2 cellular contexts compared by ENCODE assay signal in genomic region chr1:10596780-10597179, GRCh38.
TF ChIP-seq lines count a peak whose summit lies in the region.

No MANE protein-coding gene starts in this region.

TF ChIP-seq in IMR-90, 13 proteins besides CTCF, POLR2A, EP300 and RAD21 (continued from another document):
- no peak for TF ChIP-seq RCOR1 (IDR thresholded peaks at IDR 0.05; ENCODE audit: insufficient replicate concordance, low read length)
- no peak for TF ChIP-seq CHD1 (IDR thresholded peaks at IDR 0.05; ENCODE audit: low read depth, low read length)

TF ChIP-seq in endothelial cell of umbilical vein, 7 proteins besides CTCF, POLR2A, EP300 and RAD21 (continued from another document):
- TF ChIP-seq JUN (IDR thresholded peaks at IDR 0.05; ENCODE audit: borderline replicate concordance, insufficient read depth, insufficient read length, low read depth) (no peak), POLR2AphosphoS5 (IDR thresholded peaks at IDR 0.05; ENCODE audit: insufficient read depth, low read depth, low read length) (no peak), MYC (IDR thresholded peaks at IDR 0.05; ENCODE audit: low read depth, low read length) (no peak), MAX (IDR thresholded peaks at IDR 0.05; ENCODE audit: insufficient read depth, insufficient read length) (no peak), EZH2 (IDR thresholded peaks at IDR 0.05; ENCODE audit: borderline replicate concordance, low read depth, low read length, severe bottlenecking) (no peak)
